ENCODE assay signal across 14 cellular contexts in the genomic region with DNA sequence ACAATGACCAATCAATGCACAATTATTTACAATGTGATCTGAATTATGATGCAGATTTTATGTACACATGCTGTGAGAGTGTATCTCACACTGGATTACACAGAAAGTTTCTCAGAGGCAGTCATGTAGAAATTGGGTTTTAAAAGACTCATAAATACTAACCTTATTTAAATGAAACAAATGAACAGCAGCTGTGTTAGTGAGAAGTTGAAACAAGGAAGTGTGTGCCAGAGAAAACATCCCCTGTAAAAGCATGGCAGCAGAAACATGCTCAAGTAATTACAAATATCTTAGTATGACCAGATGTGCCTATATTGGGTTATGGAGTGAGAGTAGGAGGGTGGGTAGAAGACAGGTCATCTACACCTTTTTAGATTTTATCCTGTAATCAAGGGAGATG.
DNase-seq lines count a peak whose midpoint lies in the region; ATAC-seq and TF ChIP-seq lines count a peak whose summit lies in the region.
"Had no signal": no experiment of that assay in that cellular context is flagged by ENCODE, and none has a peak within 500 bp of the region (broad histone marks: within the 10 kb centered on the region; RNA-seq: fewer than 3 reads in every experiment).

No MANE protein-coding gene starts in this region.

- peaks cover 0 to 5% of the 10 kb centered on the region in 2 experiments; a peak in 1 of 4 replicates for H3K4me1 ChIP-seq in SK-N-SH (ENCODE audit: control insufficient read depth in 1 of 2, insufficient read depth in 2 of 2, low read depth in 1 of 2, low read length in 1 of 2)

- no peak for TF ChIP-seq CTCF in SK-N-SH (IDR thresholded peaks at IDR 0.05)
- TF ChIP-seq CTCF in coronary artery (IDR thresholded peaks at IDR 0.05): no peak

- CTCF ChIA-PET in SK-N-SH (lab: Yijun Ruan, JAX): no interaction called here

- no peaks in the 10 kb centered on the region for H3K36me3 ChIP-seq in SK-N-SH (replicated peaks in 1 of 2; ENCODE audit: control insufficient read depth in 1 of 2, insufficient read depth in 2 of 2, low read length in 1 of 2)
- H3K36me3 ChIP-seq: BE2C had no signal

- POLR2A ChIA-PET in SK-N-SH (lab: Yijun Ruan, JAX): no interaction called here

- DNase-seq in SK-N-SH (no peak), renal cortical epithelial cell (ENCODE audit: low read depth) (peak; percentile 15), coronary artery (ENCODE audit: low spot score) (no peak), RKO (ENCODE audit: low spot score) (no peak), Kasumi-1 (lab: John Stamatoyannopoulos, UW) (no peak)
- DNase-seq: amygdala; BE2C; KG1; kidney glomerular epithelial cell; NCI-H1417; stimulated activated naive CD4-positive, alpha-beta T cell had no signal

- TF ChIP-seq RAD21 in SK-N-SH (IDR thresholded peaks at IDR 0.05; ENCODE audit: low read length): no peak

- no peak for TF ChIP-seq EP300 in SK-N-SH (IDR thresholded peaks at IDR 0.05; ENCODE audit: borderline replicate concordance in 1 of 2, low read depth in 1 of 2, low read length in 1 of 2)

- no peaks in the 10 kb centered on the region for H3K9me2 ChIP-seq in SK-N-SH

- H3K4me3 ChIP-seq in SK-N-SH (ENCODE audit: low read depth in 2 of 2, low read length in 1 of 2) (no peak overlapping the region), coronary artery (no peak overlapping the region)
- H3K4me3 ChIP-seq: hepatocyte had no signal

- ATAC-seq in GM19463 (IDR thresholded peaks at IDR 0.05; ENCODE audit: unreplicated experiment) (peak; percentile 73), HG02973 (IDR thresholded peaks at IDR 0.05; ENCODE audit: unreplicated experiment) (peak; percentile 69)

- no peak overlapping the region for H3K9ac ChIP-seq in SK-N-SH

- H3K79me2 ChIP-seq in SK-N-SH (ENCODE audit: insufficient read depth): no peaks in the 10 kb centered on the region
- H3K79me2 ChIP-seq: hepatocyte had no signal

- peak overlapping the region; percentile 4; the same call in 1 of the 2 replicates for H2AFZ ChIP-seq in SK-N-SH (ENCODE audit: low read depth)
- H2AFZ ChIP-seq: hepatocyte had no signal

- H3K27ac ChIP-seq in SK-N-SH (ENCODE audit: low read depth in 2 of 2, low read length in 1 of 2): no peak overlapping the region
- no peak overlapping the region for H3K27ac ChIP-seq in coronary artery
- H3K27ac ChIP-seq: hepatocyte had no signal

- no peak overlapping the region for H3K4me2 ChIP-seq in SK-N-SH
- H3K4me2 ChIP-seq: hepatocyte had no signal

- H4K20me1 ChIP-seq in SK-N-SH (ENCODE audit: insufficient read depth): no peaks in the 10 kb centered on the region

- H3F3A ChIP-seq in SK-N-SH (replicated peaks; ENCODE audit: insufficient read depth): no peaks in the 10 kb centered on the region

- H3K9me3 ChIP-seq in SK-N-SH: no peaks in the 10 kb centered on the region
- H3K9me3 ChIP-seq: BE2C had no signal

- H3K27me3 ChIP-seq in SK-N-SH (ENCODE audit: insufficient read depth): no peaks in the 10 kb centered on the region
- H3K27me3 ChIP-seq: BE2C, hepatocyte had no signal

TF ChIP-seq in SK-N-SH, 30 proteins besides CTCF, POLR2A, EP300 and RAD21:
- no peak for TF ChIP-seq RCOR1 (IDR thresholded peaks at IDR 0.05; ENCODE audit: low read length)
- TF ChIP-seq GABPA (IDR thresholded peaks at IDR 0.05; ENCODE audit: low read depth): no peak
- TF ChIP-seq, protein P1, sequence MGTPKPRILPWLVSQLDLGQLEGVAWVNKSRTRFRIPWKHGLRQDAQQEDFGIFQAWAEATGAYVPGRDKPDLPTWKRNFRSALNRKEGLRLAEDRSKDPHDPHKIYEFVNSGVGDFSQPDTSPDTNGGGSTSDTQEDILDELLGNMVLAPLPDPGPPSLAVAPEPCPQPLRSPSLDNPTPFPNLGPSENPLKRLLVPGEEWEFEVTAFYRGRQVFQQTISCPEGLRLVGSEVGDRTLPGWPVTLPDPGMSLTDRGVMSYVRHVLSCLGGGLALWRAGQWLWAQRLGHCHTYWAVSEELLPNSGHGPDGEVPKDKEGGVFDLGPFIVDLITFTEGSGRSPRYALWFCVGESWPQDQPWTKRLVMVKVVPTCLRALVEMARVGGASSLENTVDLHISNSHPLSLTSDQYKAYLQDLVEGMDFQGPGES (IDR thresholded peaks at IDR 0.05; ENCODE audit: low read depth, low read length): no peak
- TF ChIP-seq TCF12 (IDR thresholded peaks at IDR 0.05): 0 out of 2 replicates have a peak, but pooled peaks have one; percentile 8
- TF ChIP-seq POLR2AphosphoS5 (IDR thresholded peaks at IDR 0.05; ENCODE audit: low read depth, low read length): no peak
- TF ChIP-seq, protein P2, sequence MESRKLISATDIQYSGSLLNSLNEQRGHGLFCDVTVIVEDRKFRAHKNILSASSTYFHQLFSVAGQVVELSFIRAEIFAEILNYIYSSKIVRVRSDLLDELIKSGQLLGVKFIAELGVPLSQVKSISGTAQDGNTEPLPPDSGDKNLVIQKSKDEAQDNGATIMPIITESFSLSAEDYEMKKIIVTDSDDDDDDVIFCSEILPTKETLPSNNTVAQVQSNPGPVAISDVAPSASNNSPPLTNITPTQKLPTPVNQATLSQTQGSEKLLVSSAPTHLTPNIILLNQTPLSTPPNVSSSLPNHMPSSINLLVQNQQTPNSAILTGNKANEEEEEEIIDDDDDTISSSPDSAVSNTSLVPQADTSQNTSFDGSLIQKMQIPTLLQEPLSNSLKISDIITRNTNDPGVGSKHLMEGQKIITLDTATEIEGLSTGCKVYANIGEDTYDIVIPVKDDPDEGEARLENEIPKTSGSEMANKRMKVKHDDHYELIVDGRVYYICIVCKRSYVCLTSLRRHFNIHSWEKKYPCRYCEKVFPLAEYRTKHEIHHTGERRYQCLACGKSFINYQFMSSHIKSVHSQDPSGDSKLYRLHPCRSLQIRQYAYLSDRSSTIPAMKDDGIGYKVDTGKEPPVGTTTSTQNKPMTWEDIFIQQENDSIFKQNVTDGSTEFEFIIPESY (IDR thresholded peaks at IDR 0.05; ENCODE audit: borderline replicate concordance, low read depth): no peak
